1 cellular context compared by ENCODE assay signal in genomic region chr15:42503822-42504221, GRCh38.
TF ChIP-seq lines count a peak whose summit lies in the region.

No MANE protein-coding gene starts in this region.

TF ChIP-seq in GM12878, 131 proteins besides CTCF, POLR2A, EP300 and RAD21:
- TF ChIP-seq EZH2 (IDR thresholded peaks at IDR 0.05; ENCODE audit: borderline replicate concordance, control insufficient read depth, low read depth, low read length) = no peak
- 0 out of 4 replicates have a peak, but pooled peaks of 1 of the 2 experiments have one; percentile 25 for TF ChIP-seq IKZF2 (IDR thresholded peaks at IDR 0.05)
- no peak for TF ChIP-seq NFYA (IDR thresholded peaks at IDR 0.05; ENCODE audit: borderline replicate concordance, low read depth, low read length)
- no peak for TF ChIP-seq ZNF384 (IDR thresholded peaks at IDR 0.05; ENCODE audit: borderline replicate concordance, low read depth, low read length)
- peak; percentile 37; the same call in 1 of the 2 replicates for TF ChIP-seq SPI1 (IDR thresholded peaks at IDR 0.05; ENCODE audit: borderline replicate concordance, insufficient read depth, low read depth, low read length)
- TF ChIP-seq, protein P1, sequence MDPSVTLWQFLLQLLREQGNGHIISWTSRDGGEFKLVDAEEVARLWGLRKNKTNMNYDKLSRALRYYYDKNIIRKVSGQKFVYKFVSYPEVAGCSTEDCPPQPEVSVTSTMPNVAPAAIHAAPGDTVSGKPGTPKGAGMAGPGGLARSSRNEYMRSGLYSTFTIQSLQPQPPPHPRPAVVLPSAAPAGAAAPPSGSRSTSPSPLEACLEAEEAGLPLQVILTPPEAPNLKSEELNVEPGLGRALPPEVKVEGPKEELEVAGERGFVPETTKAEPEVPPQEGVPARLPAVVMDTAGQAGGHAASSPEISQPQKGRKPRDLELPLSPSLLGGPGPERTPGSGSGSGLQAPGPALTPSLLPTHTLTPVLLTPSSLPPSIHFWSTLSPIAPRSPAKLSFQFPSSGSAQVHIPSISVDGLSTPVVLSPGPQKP (IDR thresholded peaks at IDR 0.05; ENCODE audit: low read depth, low read length) = no peak
TF ChIP-seq in GM12878: peak in this region for 2.
